17 cellular contexts compared by ENCODE assay signal in the genomic region with DNA sequence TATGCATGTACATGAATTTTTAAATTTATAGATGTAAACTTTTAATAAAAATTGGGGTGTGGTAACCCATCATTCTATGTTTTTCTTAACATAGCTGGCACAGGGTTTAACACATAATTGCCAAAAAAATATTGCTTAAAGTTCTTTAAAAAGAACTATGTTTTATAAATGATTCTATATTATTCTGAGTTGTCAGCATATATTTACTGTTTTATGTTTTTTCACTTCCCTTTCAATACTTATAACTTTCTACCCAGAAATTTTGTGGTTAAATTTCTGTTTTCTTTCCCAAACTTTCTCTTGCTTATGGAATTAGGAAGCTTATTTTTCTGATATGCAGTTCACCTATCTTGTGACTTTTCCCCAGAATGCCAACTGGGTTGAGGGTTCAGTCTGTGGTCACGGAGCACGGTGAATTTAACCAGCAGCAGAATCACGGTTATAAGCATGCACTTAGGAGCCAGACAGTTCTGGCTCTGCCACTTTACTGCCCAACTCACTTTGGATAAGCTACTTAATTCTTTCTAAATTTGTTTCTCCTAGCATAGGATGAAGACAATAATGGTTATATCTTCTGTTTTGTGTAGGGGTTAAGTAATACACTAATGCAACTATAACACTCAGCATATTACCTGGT. TPM values are rescaled to one million over a fixed set of nuclear protein-coding genes. Genes with fewer than 3 reads are reported as not detected.
A peak's percentile ranks its signal among the peaks of the same experiment; 100 is the strongest.
DNase-seq lines count a peak whose midpoint lies in the region; ATAC-seq, FAIRE-seq and TF ChIP-seq lines count a peak whose summit lies in the region.
"Not testable (repeated sequence)": the region's sequence is repeated elsewhere in the genome, so short reads cannot be mapped to it uniquely, and the experiment has no call there.
"Had no signal": no experiment of that assay in that cellular context is flagged by ENCODE, and none has a peak within 500 bp of the region (broad histone marks: within the 10 kb centered on the region; RNA-seq: fewer than 3 reads in every experiment).

No MANE protein-coding gene starts in this region.

- POLR2A ChIA-PET in PC-9 (lab: Charles Lee; ENCODE audit: unreplicated experiment), result interaction anchor here (0.6 to 0.7 kb wide), 2 partner anchors 9 to 1492 kb away, joined by 4 to 5 read pairs; no protein-coding TSS in a partner anchor

- H2AFZ ChIP-seq in PC-9, result not testable (repeated sequence)

- H3K27me3 ChIP-seq in PC-9 (ENCODE audit: insufficient read depth, low read depth); bronchial epithelial cell (ENCODE audit: control insufficient read depth, insufficient read depth, low read length); foreskin keratinocyte; right cardiac atrium (ENCODE audit: control insufficient read depth, insufficient read depth); skeletal muscle satellite cell (ENCODE audit: control insufficient read depth, insufficient read depth, low read length): not testable (repeated sequence)

- FAIRE-seq in D721Med (lab: Jason Lieb, UNC) (peak; percentile 41), bronchial epithelial cell (lab: Jason Lieb, UNC) (peak; percentile 18)

- peak overlapping the region; percentile 98 for H3K27ac ChIP-seq in PC-9
- H3K27ac ChIP-seq in foreskin keratinocyte; right cardiac atrium (ENCODE audit: low read length): not testable (repeated sequence)

- H3K9ac ChIP-seq in skeletal muscle satellite cell (ENCODE audit: low read depth, low read length), result not testable (repeated sequence)

- not testable (repeated sequence) for TF ChIP-seq CTCF in D721Med (IDR thresholded peaks at IDR 0.05; ENCODE audit: insufficient read depth, missing control alignments); PC-9 (conservative IDR thresholded peaks at IDR 0.05); bronchial epithelial cell (IDR thresholded peaks at IDR 0.05; ENCODE audit: insufficient read depth, low read length, severe bottlenecking); foreskin keratinocyte (conservative IDR thresholded peaks at IDR 0.05)

- BruUV-seq in PC-9 (replicated peaks; lab: Mats Ljungman, UMichigan), result not testable (repeated sequence)

- CTCF ChIA-PET in PC-9 (lab: Charles Lee), result not testable (repeated sequence)

- intact Hi-C loops in PC-9 (cut with micrococcal nuclease; ENCODE audit: unreplicated experiment); right cardiac atrium (cut with DNase I): not testable (repeated sequence)

- H4K20me1 ChIP-seq in PC-9 (ENCODE audit: insufficient read depth), result not testable (repeated sequence)

- H3K79me2 ChIP-seq in PC-9 (ENCODE audit: low read depth), result not testable (repeated sequence)

- 31% methylated on average over 3 of the region's 3 CpGs for WGBS in right cardiac atrium

- peak overlapping the region; percentile 36; the same call in 1 of the 2 replicates for H3K4me3 ChIP-seq in PC-9
- H3K4me3 ChIP-seq in bronchial epithelial cell (ENCODE audit: low read depth, low read length); right cardiac atrium (ENCODE audit: low read length); skeletal muscle satellite cell (ENCODE audit: low read length): not testable (repeated sequence)

- ATAC-seq in GM19452 (IDR thresholded peaks at IDR 0.05; ENCODE audit: unreplicated experiment) (peak; percentile 14), foreskin keratinocyte (peak; percentile 3), right cardiac atrium (peak; percentile 39 to 47)

- H3K4me1 ChIP-seq in PC-9 (replicated peaks; ENCODE audit: insufficient read depth) (peaks cover 15% of the 10 kb centered on the region), skeletal muscle satellite cell (ENCODE audit: control insufficient read depth, insufficient read depth, low read length) (peaks cover 15% of the 10 kb centered on the region)
- H3K4me1 ChIP-seq in foreskin keratinocyte; right cardiac atrium (ENCODE audit: control insufficient read depth, insufficient read depth, low read length): not testable (repeated sequence)

- H3K9me3 ChIP-seq in PC-9 (ENCODE audit: insufficient read depth, low read depth); right cardiac atrium (ENCODE audit: control insufficient read depth, low read length); skeletal muscle satellite cell (replicated peaks; ENCODE audit: low read length): not testable (repeated sequence)

- H3F3A ChIP-seq in PC-9 (ENCODE audit: insufficient read depth, low read depth), result peaks cover 20% of the 10 kb centered on the region

- H3K9me2 ChIP-seq in PC-9 (ENCODE audit: insufficient read depth), result not testable (repeated sequence)

- H3K4me2 ChIP-seq in PC-9 (peak overlapping the region; percentile 62), skeletal muscle satellite cell (ENCODE audit: low read length) (peak overlapping the region; percentile 61)

- H3K36me3 ChIP-seq in PC-9 (ENCODE audit: low read depth); bronchial epithelial cell (ENCODE audit: control insufficient read depth, insufficient read depth, low read length); skeletal muscle satellite cell (ENCODE audit: insufficient read depth, low read length): not testable (repeated sequence)

- DNase-seq in D721Med (ENCODE audit: insufficient read length, low spot score); PC-9; bronchial epithelial cell (ENCODE audit: low read depth); foreskin keratinocyte; right cardiac atrium: not testable (repeated sequence)

RNA-seq across cellular contexts. Expression of gene GNG11, which starts 6.2 kb away (rescaled TPM):
- total RNA-seq in PC-9 (2021), result 2.3 and 4.4 TPM in 2 replicates
- 0.26 and 0.38 TPM in 2 replicates for total RNA-seq in bronchial epithelial cell
- total RNA-seq in foreskin keratinocyte, result 1.7 and 2.4 TPM in 2 replicates
- 2.3 and 3.1 TPM in 2 replicates for polyA plus RNA-seq in foreskin keratinocyte
- total RNA-seq in right cardiac atrium, result 10 to 100 TPM; 12.1 to 17.6 (median 15.5) TPM
- 43.8 TPM for polyA plus RNA-seq in right cardiac atrium
- 51.1 and 98.1 TPM in 2 replicates for total RNA-seq in skeletal muscle satellite cell (2012; rRNA removed)
- total RNA-seq: G401, HepG2 had no signal
- polyA plus RNA-seq: CD4-positive, CD25-positive, alpha-beta regulatory T cell; HepG2 had no signal

RNA-seq across cellular contexts. Expression of gene GNGT1, which starts 9.0 kb away (rescaled TPM):
- 1.1 TPM in 1 of 2 replicates, not detected in the other for total RNA-seq in PC-9 (2021)
- not detected in 2 replicates for total RNA-seq in bronchial epithelial cell
- total RNA-seq in foreskin keratinocyte, result not detected in 2 replicates
- polyA plus RNA-seq in foreskin keratinocyte, result not detected in 2 replicates
- total RNA-seq in right cardiac atrium, result not detected
- not detected for polyA plus RNA-seq in right cardiac atrium
- not detected in 2 replicates for total RNA-seq in skeletal muscle satellite cell (2012; rRNA removed)
- total RNA-seq: CD4-positive, CD25-positive, alpha-beta regulatory T cell; Daoy; G401; H7; HepG2; HFFc6; HT1080; LHCN-M2; SJSA1 had no signal
- polyA plus RNA-seq: AG04450; CD4-positive, CD25-positive, alpha-beta regulatory T cell; HepG2 had no signal

RNA-seq across cellular contexts. Expression of gene TFPI2, which starts 24.8 kb away (rescaled TPM):
- 67.3 and 86.1 TPM in 2 replicates for total RNA-seq in PC-9 (2021)
- total RNA-seq in bronchial epithelial cell, result 2.8 and 8.7 TPM in 2 replicates
- 21.8 and 67.5 TPM in 2 replicates for total RNA-seq in foreskin keratinocyte
- 19.3 and 71.3 TPM in 2 replicates for polyA plus RNA-seq in foreskin keratinocyte
- total RNA-seq in right cardiac atrium, result 1 to 10 TPM; 1.6 to 5.1 (median 2.9) TPM
- polyA plus RNA-seq in right cardiac atrium, result 6.5 TPM
- total RNA-seq in skeletal muscle satellite cell (2012; rRNA removed), result 246 and 739 TPM in 2 replicates
- total RNA-seq: G401, HT1080 had no signal
- polyA plus RNA-seq: CD4-positive, CD25-positive, alpha-beta regulatory T cell had no signal
